ENCODE assay signal across 8 cellular contexts in the genomic region with DNA sequence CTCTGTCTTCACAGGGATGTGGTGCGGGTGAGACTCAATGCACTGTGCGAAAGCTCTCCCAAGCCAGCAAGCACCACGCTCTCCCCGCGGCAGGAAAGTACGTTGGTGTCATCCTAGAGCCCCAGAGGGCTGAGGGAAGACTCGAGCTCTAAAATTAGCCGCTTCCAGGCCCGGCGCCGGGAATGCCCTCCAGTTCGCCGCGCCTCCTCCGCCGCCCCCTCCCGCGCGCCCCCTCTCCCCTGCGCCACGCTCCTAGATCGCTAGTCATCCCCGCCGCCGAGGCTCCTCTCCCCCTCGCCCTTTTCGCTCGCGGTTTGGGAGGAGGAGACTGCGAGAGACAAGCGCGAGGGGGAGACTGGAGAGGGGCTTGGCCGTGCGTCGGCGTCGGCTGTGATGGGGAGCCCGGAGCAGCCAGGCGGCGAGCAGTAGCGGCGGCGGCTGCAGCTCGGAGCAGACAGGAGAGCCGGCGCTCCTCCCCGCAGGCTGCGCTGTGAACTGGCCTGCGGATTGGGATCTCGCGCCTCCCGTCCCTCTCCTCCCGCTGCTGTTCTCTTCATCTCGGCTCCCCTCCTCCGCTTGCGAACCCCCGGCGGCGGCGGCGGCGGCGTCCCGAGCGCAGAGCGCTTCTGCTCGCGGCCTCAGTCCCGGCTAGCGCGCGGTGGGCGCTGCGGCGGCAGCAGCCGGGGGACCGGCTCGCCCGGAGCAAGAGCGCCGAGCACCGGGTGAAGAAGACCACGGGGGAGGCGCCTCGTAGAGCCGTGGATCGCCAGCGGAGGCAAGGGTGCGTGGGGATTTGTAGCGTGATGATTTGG. TPM values are rescaled to one million over a fixed set of nuclear protein-coding genes. Genes with fewer than 3 reads are reported as not detected.
A peak's percentile ranks its signal among the peaks of the same experiment; 100 is the strongest.
DNase-seq lines count a peak whose midpoint lies in the region; ATAC-seq and TF ChIP-seq lines count a peak whose summit lies in the region.

TSS of gene FAT3 (plus strand) at position 425 of the 812 bp plus-strand sequence. CDS start 127,295 bp downstream, outside the sequence.

- POLR2A ChIA-PET in AG04449 (lab: Yijun Ruan, JAX): no interaction called here

- peak; percentile 54 for ATAC-seq in left lung
- no peak for ATAC-seq in effector memory CD8-positive, alpha-beta T cell (replicated peaks)

- 1% methylated on average over 55 to 84 of the region's 90 CpGs for WGBS in tibial nerve, 2 donors

- TF ChIP-seq EP300 in tibial nerve (IDR thresholded peaks at IDR 0.05): no peak

- no peaks in the 10 kb centered on the region for H3K79me2 ChIP-seq in Loucy (ENCODE audit: insufficient read depth, low read length)

- no peaks in the 10 kb centered on the region for H3K36me3 ChIP-seq in Loucy (ENCODE audit: insufficient read depth, low read length)
- no peaks in the 10 kb centered on the region for H3K36me3 ChIP-seq in left lung
- H3K36me3 ChIP-seq in tibial nerve: no peaks in the 10 kb centered on the region

- no peak within 1 kb of the TSS for H3K4me3 Mint-ChIP-seq in effector memory CD8-positive, alpha-beta T cell

- DNase-seq in AG04449 (ENCODE audit: low read depth, low spot score) (no peak), cardiac fibroblast (ENCODE audit: low read depth in 2 of 2) (peak; percentile 37 to 44), left lung (peak; percentile 39 to 73), tibial nerve (ENCODE audit: low spot score in 2 of 2) (no peak), UCSD-AML1 (lab: John Stamatoyannopoulos, UW; ENCODE audit: unreplicated experiment) (no peak)
- DNase-seq in effector memory CD8-positive, alpha-beta T cell: no peak
- DNase-seq in activated CD8-positive, alpha-beta memory T cell treated with anti-CD3 and anti-CD28 coated beads for 24 hours: no peak

- H3F3A ChIP-seq in Loucy (ENCODE audit: low read depth): no peaks in the 10 kb centered on the region

- H3K27me3 ChIP-seq in Loucy (ENCODE audit: insufficient read depth, low read length, poor library complexity, severe bottlenecking): peaks cover 28% of the 10 kb centered on the region
- peaks cover 31 to 77% of the 10 kb centered on the region in 2 donors for H3K27me3 ChIP-seq in left lung
- H3K27me3 ChIP-seq in tibial nerve: peaks cover 0 to 78% of the 10 kb centered on the region in 2 donors

- H3K27ac Mint-ChIP-seq in effector memory CD8-positive, alpha-beta T cell: no peak within 1 kb of the TSS

- no peak for TF ChIP-seq POLR2A in tibial nerve (IDR thresholded peaks at IDR 0.05)

- H3K27me3 Mint-ChIP-seq in effector memory CD8-positive, alpha-beta T cell: peaks cover 20 to 36% of the 10 kb centered on the region in 2 donors

- H3K4me2 ChIP-seq in Loucy (ENCODE audit: low read depth, low read length, poor library complexity, severe bottlenecking): peak within 1 kb of the TSS; percentile 71

- no peaks in the 10 kb centered on the region for H4K20me1 ChIP-seq in Loucy (ENCODE audit: insufficient read depth, low read length, poor library complexity, severe bottlenecking)

- intact Hi-C loops in left lung (cut with DNase I): no loop called here

- H3K27ac ChIP-seq in left lung (peak within 1 kb of the TSS; percentile 30 to 39), tibial nerve (peak within 1 kb of the TSS in 2 of 4 donors; percentile 11 to 12)

- H3K9me3 Mint-ChIP-seq in effector memory CD8-positive, alpha-beta T cell: peaks cover 11 to 12% of the 10 kb centered on the region in 2 donors

- no peaks in the 10 kb centered on the region for H3K4me1 Mint-ChIP-seq in effector memory CD8-positive, alpha-beta T cell (ENCODE audit: low read depth in 2 of 2)

- peak within 1 kb of the TSS; percentile 74 for H2AFZ ChIP-seq in Loucy (ENCODE audit: low read length)

- TF ChIP-seq CTCF in AG04449 (IDR thresholded peaks at IDR 0.05; ENCODE audit: insufficient read depth, low read length, missing control alignments) (no peak), Loucy (conservative IDR thresholded peaks at IDR 0.05; ENCODE audit: low read length) (no peak), cardiac fibroblast (IDR thresholded peaks at IDR 0.05; ENCODE audit: low read depth, low read length) (no peak), left lung (IDR thresholded peaks at IDR 0.05) (no peak), tibial nerve (IDR thresholded peaks at IDR 0.05) (no peak)

- no peaks in the 10 kb centered on the region for H3K9me2 ChIP-seq in Loucy (replicated peaks; ENCODE audit: low read depth, low read length)

- H3K9ac ChIP-seq in Loucy (ENCODE audit: low read depth, low read length, poor library complexity, severe bottlenecking): no peak within 1 kb of the TSS

- no peaks in the 10 kb centered on the region for H3K36me3 Mint-ChIP-seq in effector memory CD8-positive, alpha-beta T cell (ENCODE audit: insufficient read depth)

- H3K4me1 ChIP-seq in Loucy (ENCODE audit: insufficient read depth, low read length, poor library complexity, severe bottlenecking) (peaks cover 9% of the 10 kb centered on the region), left lung (no peaks in the 10 kb centered on the region), tibial nerve (peaks cover 0 to 42% (median 0%) of the 10 kb centered on the region in 4 donors)

- H3K4me3 ChIP-seq in AG04449 (ENCODE audit: low read depth, low read length) (peak within 1 kb of the TSS; percentile 62), Loucy (ENCODE audit: low read length, poor library complexity, severe bottlenecking) (peak within 1 kb of the TSS; percentile 67), cardiac fibroblast (replicated peaks in 1 of 2; ENCODE audit: low read depth in 2 of 2, low read length in 2 of 2) (peak within 1 kb of the TSS; percentile 25 to 42), left lung (peak within 1 kb of the TSS; percentile 28 to 36), tibial nerve (peak within 1 kb of the TSS; percentile 12 to 55 (median 28))

- CTCF ChIA-PET in AG04449 (lab: Yijun Ruan, JAX): interaction anchor here (1.0 to 1.1 kb wide), 2 partner anchors 8 to 680 kb away, joined by 4 read pairs; no protein-coding TSS in a partner anchor

- H3K9me3 ChIP-seq in Loucy (ENCODE audit: insufficient read depth, low read depth, low read length) (no peaks in the 10 kb centered on the region), left lung (no peaks in the 10 kb centered on the region), tibial nerve (peaks cover 0 to 3% (median 0%) of the 10 kb centered on the region in 4 donors)

RNA-seq across cellular contexts. Expression of gene FAT3, which starts in this region (rescaled TPM):
- total RNA-seq in left lung: 1 to 10 TPM; 3.0 to 9.7 TPM
- total RNA-seq in tibial nerve: 1 to 10 TPM; 1.8 to 9.8 (median 2.5) TPM

Comparison
In these comparisons a context has a peak if more than half of its experiments do, and no peak if none do; other contexts are left out.
1. DNase-seq: peak in cardiac fibroblast (2 of 2) and left lung (2 of 2); none in AG04449 (single experiment), tibial nerve (0 of 2), UCSD-AML1 (single experiment), effector memory CD8-positive, alpha-beta T cell (0 of 3) and activated CD8-positive, alpha-beta memory T cell treated with anti-CD3 and anti-CD28 coated beads for 24 hours (single experiment).
2. Peak in every context shown above with its lines, with median percentiles within 50 percentile points of each other: H3K4me3 ChIP-seq.